In genomic region chr20:58852559-58853271, GRCh38 we compare ENCODE assay signal across 7 cellular contexts. TPM values are rescaled to one million over a fixed set of nuclear protein-coding genes. Genes with fewer than 3 reads are reported as not detected.
DNase-seq lines count a peak whose midpoint lies in the region; ATAC-seq and TF ChIP-seq lines count a peak whose summit lies in the region.

TSS of gene GNAS (plus strand) at chr20:58852716.

- H2AFZ ChIP-seq in hepatocyte = peak within 1 kb of the TSS; percentile 55

- H3K4me2 ChIP-seq in hepatocyte = peak within 1 kb of the TSS; percentile 90

- POLR2A ChIA-PET in HEK293T (lab: Yijun Ruan, JAX) = no interaction called here

- peaks cover 6% of the 10 kb centered on the region for H3K79me2 ChIP-seq in hepatocyte

- WGBS in hepatocyte (ENCODE audit: low lambda C conversion rate, missing lambda C conversion rate) = 16% methylated on average over 35 of the region's 35 CpGs

- H3K4me3 ChIP-seq in astrocyte of the spinal cord (ENCODE audit: low read depth, low read length) = peak within 1 kb of the TSS; percentile 77
- H3K4me3 ChIP-seq in hepatocyte = peak within 1 kb of the TSS; percentile 12

- in situ Hi-C loops in astrocyte of the spinal cord (cut with HindIII; ENCODE audit: low sequenced_read_pairs) = no loop called here

- no peaks in the 10 kb centered on the region for H3K9me3 ChIP-seq in hepatocyte (ENCODE audit: low read depth)

- no peaks in the 10 kb centered on the region for H3K36me3 ChIP-seq in hepatocyte (replicated peaks; ENCODE audit: insufficient read depth, low read depth)

- H3K27me3 ChIP-seq in hepatocyte = peaks cover 63% of the 10 kb centered on the region

- CTCF ChIA-PET in HEK293T (lab: Yijun Ruan, JAX) = no interaction called here

- no peak within 1 kb of the TSS for H3K27ac ChIP-seq in hepatocyte

- peak; percentile 77 for TF ChIP-seq CTCF in astrocyte of the spinal cord (IDR thresholded peaks at IDR 0.05; ENCODE audit: low read depth, low read length)
- TF ChIP-seq CTCF in hepatocyte (IDR thresholded peaks at IDR 0.05; ENCODE audit: poor library complexity) = peak; percentile 87

- H3K4me1 ChIP-seq in hepatocyte (ENCODE audit: insufficient read depth) = peaks cover 8% of the 10 kb centered on the region

- DNase-seq in GM19238 (ENCODE audit: insufficient read length, low spot score) (peak; percentile 48), astrocyte of the spinal cord (ENCODE audit: low read depth, low spot score) (peak; percentile 50), hepatocyte (ENCODE audit: low spot score) (peak; percentile 84), renal cortical epithelial cell (ENCODE audit: low read depth) (peak; percentile 29), HEK293T (ENCODE audit: extremely low spot score) (no peak)

- no peaks in the 10 kb centered on the region for H4K20me1 ChIP-seq in hepatocyte (ENCODE audit: insufficient read depth, poor library complexity, severe bottlenecking)

- ATAC-seq in SK-N-SH treated with all-trans-retinoic acid at 6 μM for 48 hours (peak; percentile 65), GM18870 (IDR thresholded peaks at IDR 0.05; ENCODE audit: unreplicated experiment) (no peak)

- H3K9me2 ChIP-seq in hepatocyte (replicated peaks; ENCODE audit: insufficient read depth) = no peaks in the 10 kb centered on the region

TF ChIP-seq in SK-N-SH treated with all-trans-retinoic acid at 6 μM for 48 hours, 23 proteins besides CTCF, POLR2A, EP300 and RAD21:
- TF ChIP-seq, protein P1, sequence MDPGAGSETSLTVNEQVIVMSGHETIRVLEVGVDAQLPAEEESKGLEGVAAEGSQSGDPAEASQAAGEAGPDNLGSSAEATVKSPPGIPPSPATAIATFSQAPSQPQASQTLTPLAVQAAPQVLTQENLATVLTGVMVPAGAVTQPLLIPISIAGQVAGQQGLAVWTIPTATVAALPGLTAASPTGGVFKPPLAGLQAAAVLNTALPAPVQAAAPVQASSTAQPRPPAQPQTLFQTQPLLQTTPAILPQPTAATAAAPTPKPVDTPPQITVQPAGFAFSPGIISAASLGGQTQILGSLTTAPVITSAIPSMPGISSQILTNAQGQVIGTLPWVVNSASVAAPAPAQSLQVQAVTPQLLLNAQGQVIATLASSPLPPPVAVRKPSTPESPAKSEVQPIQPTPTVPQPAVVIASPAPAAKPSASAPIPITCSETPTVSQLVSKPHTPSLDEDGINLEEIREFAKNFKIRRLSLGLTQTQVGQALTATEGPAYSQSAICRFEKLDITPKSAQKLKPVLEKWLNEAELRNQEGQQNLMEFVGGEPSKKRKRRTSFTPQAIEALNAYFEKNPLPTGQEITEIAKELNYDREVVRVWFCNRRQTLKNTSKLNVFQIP (CRISPR knock-in tag; IDR thresholded peaks at IDR 0.05; ENCODE audit: borderline replicate concordance, low read depth) = no peak
- TF ChIP-seq ZFP3 (CRISPR knock-in tag; IDR thresholded peaks at IDR 0.05) = no peak
- no peak for TF ChIP-seq ZFP30 (CRISPR knock-in tag; IDR thresholded peaks at IDR 0.05)
- no peak for TF ChIP-seq ARNTL (CRISPR knock-in tag; IDR thresholded peaks at IDR 0.05; ENCODE audit: borderline replicate concordance, low read depth)
- no peak for TF ChIP-seq RARB (CRISPR knock-in tag; IDR thresholded peaks at IDR 0.05)
- no peak for TF ChIP-seq CREB5 (CRISPR knock-in tag; IDR thresholded peaks at IDR 0.05; ENCODE audit: low read depth)
- TF ChIP-seq ZNF8 (CRISPR knock-in tag; IDR thresholded peaks at IDR 0.05) = no peak
- no peak for TF ChIP-seq BACH2 (CRISPR knock-in tag; IDR thresholded peaks at IDR 0.05; ENCODE audit: borderline replicate concordance)
- TF ChIP-seq TOX (CRISPR knock-in tag; IDR thresholded peaks at IDR 0.05; ENCODE audit: borderline replicate concordance) = no peak
- TF ChIP-seq OSR1 (CRISPR knock-in tag; IDR thresholded peaks at IDR 0.05) = no peak
- no peak for TF ChIP-seq CSDC2 (CRISPR knock-in tag; IDR thresholded peaks at IDR 0.05)
- no peak for TF ChIP-seq PPARA (CRISPR knock-in tag; IDR thresholded peaks at IDR 0.05; ENCODE audit: borderline replicate concordance)
TF ChIP-seq in SK-N-SH treated with all-trans-retinoic acid at 6 μM for 48 hours: peak in this region for 0.

TF ChIP-seq in HEK293T, 16 proteins besides CTCF, POLR2A, EP300 and RAD21:
- TF ChIP-seq HDGF (IDR thresholded peaks at IDR 0.05; ENCODE audit: borderline replicate concordance) (no peak), FOXK2 (IDR thresholded peaks at IDR 0.05) (no peak), CTBP1 (IDR thresholded peaks at IDR 0.05; ENCODE audit: borderline replicate concordance) (no peak), LEF1 (IDR thresholded peaks at IDR 0.05; ENCODE audit: borderline replicate concordance) (no peak)

RNA-seq across cellular contexts. Expression of gene GNAS, which starts in this region (rescaled TPM):
- total RNA-seq in hepatocyte = 841 and 897 TPM in 2 replicates
- polyA plus RNA-seq in hepatocyte = 1,649 and 1,702 TPM in 2 replicates
- 297 and 1,165 TPM in 2 replicates for total RNA-seq in renal cortical epithelial cell
